ENCODE assay signal across 1 cellular context in genomic region chr1:58982259-58982998, GRCh38.
TF ChIP-seq lines count a peak whose summit lies in the region.

No MANE protein-coding gene starts in this region.

TF ChIP-seq in HepG2, 621 proteins besides CTCF, POLR2A, EP300 and RAD21 (continued from another document and continues in another):
- TF ChIP-seq, protein P1, sequence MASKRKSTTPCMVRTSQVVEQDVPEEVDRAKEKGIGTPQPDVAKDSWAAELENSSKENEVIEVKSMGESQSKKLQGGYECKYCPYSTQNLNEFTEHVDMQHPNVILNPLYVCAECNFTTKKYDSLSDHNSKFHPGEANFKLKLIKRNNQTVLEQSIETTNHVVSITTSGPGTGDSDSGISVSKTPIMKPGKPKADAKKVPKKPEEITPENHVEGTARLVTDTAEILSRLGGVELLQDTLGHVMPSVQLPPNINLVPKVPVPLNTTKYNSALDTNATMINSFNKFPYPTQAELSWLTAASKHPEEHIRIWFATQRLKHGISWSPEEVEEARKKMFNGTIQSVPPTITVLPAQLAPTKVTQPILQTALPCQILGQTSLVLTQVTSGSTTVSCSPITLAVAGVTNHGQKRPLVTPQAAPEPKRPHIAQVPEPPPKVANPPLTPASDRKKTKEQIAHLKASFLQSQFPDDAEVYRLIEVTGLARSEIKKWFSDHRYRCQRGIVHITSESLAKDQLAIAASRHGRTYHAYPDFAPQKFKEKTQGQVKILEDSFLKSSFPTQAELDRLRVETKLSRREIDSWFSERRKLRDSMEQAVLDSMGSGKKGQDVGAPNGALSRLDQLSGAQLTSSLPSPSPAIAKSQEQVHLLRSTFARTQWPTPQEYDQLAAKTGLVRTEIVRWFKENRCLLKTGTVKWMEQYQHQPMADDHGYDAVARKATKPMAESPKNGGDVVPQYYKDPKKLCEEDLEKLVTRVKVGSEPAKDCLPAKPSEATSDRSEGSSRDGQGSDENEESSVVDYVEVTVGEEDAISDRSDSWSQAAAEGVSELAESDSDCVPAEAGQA (IDR thresholded peaks at IDR 0.05; ENCODE audit: low read depth), result no peak
- TF ChIP-seq, protein P1 (CRISPR knock-in tag; IDR thresholded peaks at IDR 0.05; ENCODE audit: borderline replicate concordance), result no peak
- TF ChIP-seq, protein P2, sequence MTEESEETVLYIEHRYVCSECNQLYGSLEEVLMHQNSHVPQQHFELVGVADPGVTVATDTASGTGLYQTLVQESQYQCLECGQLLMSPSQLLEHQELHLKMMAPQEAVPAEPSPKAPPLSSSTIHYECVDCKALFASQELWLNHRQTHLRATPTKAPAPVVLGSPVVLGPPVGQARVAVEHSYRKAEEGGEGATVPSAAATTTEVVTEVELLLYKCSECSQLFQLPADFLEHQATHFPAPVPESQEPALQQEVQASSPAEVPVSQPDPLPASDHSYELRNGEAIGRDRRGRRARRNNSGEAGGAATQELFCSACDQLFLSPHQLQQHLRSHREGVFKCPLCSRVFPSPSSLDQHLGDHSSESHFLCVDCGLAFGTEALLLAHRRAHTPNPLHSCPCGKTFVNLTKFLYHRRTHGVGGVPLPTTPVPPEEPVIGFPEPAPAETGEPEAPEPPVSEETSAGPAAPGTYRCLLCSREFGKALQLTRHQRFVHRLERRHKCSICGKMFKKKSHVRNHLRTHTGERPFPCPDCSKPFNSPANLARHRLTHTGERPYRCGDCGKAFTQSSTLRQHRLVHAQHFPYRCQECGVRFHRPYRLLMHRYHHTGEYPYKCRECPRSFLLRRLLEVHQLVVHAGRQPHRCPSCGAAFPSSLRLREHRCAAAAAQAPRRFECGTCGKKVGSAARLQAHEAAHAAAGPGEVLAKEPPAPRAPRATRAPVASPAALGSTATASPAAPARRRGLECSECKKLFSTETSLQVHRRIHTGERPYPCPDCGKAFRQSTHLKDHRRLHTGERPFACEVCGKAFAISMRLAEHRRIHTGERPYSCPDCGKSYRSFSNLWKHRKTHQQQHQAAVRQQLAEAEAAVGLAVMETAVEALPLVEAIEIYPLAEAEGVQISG (CRISPR knock-in tag; IDR thresholded peaks at IDR 0.05), result no peak
- TF ChIP-seq NR2F6 (IDR thresholded peaks at IDR 0.05) (peak; percentile 55; the same call in 1 of the 2 replicates), NR2F6 (CRISPR knock-in tag; IDR thresholded peaks at IDR 0.05) (peak; percentile 81), FOXC1 (CRISPR knock-in tag; IDR thresholded peaks at IDR 0.05; ENCODE audit: borderline replicate concordance) (no peak), TEAD3 (CRISPR knock-in tag; optimal IDR thresholded peaks at IDR 0.05; ENCODE audit: borderline replicate concordance) (peak; percentile 47), TGIF2 (CRISPR knock-in tag; IDR thresholded peaks at IDR 0.05) (no peak), KDM6A (CRISPR knock-in tag; IDR thresholded peaks at IDR 0.05; ENCODE audit: low read depth) (peak; percentile 71; the same call in 1 of the 2 replicates), ZSCAN25 (CRISPR knock-in tag; IDR thresholded peaks at IDR 0.05) (peak; percentile 91), ZNF713 (CRISPR knock-in tag; IDR thresholded peaks at IDR 0.05) (no peak), ZKSCAN8 (CRISPR knock-in tag; IDR thresholded peaks at IDR 0.05; ENCODE audit: borderline replicate concordance) (0 out of 2 replicates have a peak, but pooled peaks have one; percentile 23), PITX1 (CRISPR knock-in tag; IDR thresholded peaks at IDR 0.05) (peak; percentile 64), FOXO1 (CRISPR knock-in tag; IDR thresholded peaks at IDR 0.05) (peak; percentile 79), ZNF674 (CRISPR knock-in tag; IDR thresholded peaks at IDR 0.05; ENCODE audit: low read depth) (no peak), KDM3A (CRISPR knock-in tag; IDR thresholded peaks at IDR 0.05; ENCODE audit: low read depth) (peak; percentile 38; the same call in 1 of the 2 replicates), ZNF605 (CRISPR knock-in tag; IDR thresholded peaks at IDR 0.05) (no peak), RFXAP (CRISPR knock-in tag; IDR thresholded peaks at IDR 0.05; ENCODE audit: borderline replicate concordance) (no peak), AKNA (CRISPR knock-in tag; IDR thresholded peaks at IDR 0.05; ENCODE audit: borderline replicate concordance) (no peak), FOXJ3 (CRISPR knock-in tag; IDR thresholded peaks at IDR 0.05; ENCODE audit: borderline replicate concordance) (peak; percentile 39; the same call in 1 of the 2 replicates), PCBP1 (IDR thresholded peaks at IDR 0.05; ENCODE audit: borderline replicate concordance, low read depth, low read length) (no peak), AGO1 (IDR thresholded peaks at IDR 0.05; ENCODE audit: low read depth, low read length, poor library complexity, severe bottlenecking) (no peak), ZNF841 (CRISPR knock-in tag; IDR thresholded peaks at IDR 0.05; ENCODE audit: borderline replicate concordance) (no peak), TCF7 (IDR thresholded peaks at IDR 0.05; ENCODE audit: low read depth) (peak; percentile 74), EEA1 (CRISPR knock-in tag; IDR thresholded peaks at IDR 0.05; ENCODE audit: borderline replicate concordance) (no peak), KIAA2018 (CRISPR knock-in tag; IDR thresholded peaks at IDR 0.05; ENCODE audit: borderline replicate concordance) (no peak)
- TF ChIP-seq, protein P3, sequence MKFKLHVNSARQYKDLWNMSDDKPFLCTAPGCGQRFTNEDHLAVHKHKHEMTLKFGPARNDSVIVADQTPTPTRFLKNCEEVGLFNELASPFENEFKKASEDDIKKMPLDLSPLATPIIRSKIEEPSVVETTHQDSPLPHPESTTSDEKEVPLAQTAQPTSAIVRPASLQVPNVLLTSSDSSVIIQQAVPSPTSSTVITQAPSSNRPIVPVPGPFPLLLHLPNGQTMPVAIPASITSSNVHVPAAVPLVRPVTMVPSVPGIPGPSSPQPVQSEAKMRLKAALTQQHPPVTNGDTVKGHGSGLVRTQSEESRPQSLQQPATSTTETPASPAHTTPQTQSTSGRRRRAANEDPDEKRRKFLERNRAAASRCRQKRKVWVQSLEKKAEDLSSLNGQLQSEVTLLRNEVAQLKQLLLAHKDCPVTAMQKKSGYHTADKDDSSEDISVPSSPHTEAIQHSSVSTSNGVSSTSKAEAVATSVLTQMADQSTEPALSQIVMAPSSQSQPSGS (CRISPR knock-in tag; IDR thresholded peaks at IDR 0.05), result no peak
- TF ChIP-seq, protein P4, sequence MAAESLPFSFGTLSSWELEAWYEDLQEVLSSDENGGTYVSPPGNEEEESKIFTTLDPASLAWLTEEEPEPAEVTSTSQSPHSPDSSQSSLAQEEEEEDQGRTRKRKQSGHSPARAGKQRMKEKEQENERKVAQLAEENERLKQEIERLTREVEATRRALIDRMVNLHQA (CRISPR knock-in tag; IDR thresholded peaks at IDR 0.05), result no peak
- TF ChIP-seq, protein P5, sequence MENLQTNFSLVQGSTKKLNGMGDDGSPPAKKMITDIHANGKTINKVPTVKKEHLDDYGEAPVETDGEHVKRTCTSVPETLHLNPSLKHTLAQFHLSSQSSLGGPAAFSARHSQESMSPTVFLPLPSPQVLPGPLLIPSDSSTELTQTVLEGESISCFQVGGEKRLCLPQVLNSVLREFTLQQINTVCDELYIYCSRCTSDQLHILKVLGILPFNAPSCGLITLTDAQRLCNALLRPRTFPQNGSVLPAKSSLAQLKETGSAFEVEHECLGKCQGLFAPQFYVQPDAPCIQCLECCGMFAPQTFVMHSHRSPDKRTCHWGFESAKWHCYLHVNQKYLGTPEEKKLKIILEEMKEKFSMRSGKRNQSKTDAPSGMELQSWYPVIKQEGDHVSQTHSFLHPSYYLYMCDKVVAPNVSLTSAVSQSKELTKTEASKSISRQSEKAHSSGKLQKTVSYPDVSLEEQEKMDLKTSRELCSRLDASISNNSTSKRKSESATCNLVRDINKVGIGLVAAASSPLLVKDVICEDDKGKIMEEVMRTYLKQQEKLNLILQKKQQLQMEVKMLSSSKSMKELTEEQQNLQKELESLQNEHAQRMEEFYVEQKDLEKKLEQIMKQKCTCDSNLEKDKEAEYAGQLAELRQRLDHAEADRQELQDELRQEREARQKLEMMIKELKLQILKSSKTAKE (CRISPR knock-in tag; IDR thresholded peaks at IDR 0.05; ENCODE audit: borderline replicate concordance), result peak; percentile 81
